2 cellular contexts compared by ENCODE assay signal in the genomic region with DNA sequence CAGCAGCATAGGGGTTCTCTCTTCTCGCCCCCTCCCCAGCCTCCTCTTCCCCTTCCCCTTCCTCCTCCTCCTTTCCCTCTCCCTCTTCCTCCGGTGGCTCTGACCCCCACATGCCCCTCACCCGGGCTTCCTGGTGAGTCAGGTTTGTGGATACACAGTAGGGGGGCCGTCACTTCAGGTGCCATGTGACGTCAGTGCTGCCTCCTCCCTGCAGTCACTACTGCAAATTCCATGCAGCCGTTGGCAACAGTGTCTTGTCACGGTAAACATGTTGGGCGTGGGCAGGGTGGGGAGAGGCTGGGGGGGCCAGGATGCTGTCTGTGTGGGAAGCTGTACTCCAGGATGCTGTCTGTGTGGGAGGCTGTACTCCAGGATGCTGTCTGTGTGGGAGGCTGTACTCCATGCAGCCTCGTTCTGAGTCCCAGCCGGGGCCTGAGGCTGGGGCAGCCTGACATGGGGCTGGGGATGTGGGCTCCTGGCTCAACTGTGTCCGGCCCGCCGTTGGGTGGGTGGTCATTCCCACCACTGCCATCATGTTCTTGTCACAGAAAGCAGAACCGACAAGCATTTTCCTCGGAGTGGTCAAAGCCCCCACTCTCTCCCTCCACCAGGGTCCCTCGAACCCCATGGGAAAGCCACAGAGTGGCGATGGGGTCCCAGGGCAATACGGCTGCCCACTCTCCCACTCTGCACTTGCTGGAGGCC.
TF ChIP-seq lines count a peak whose summit lies in the region.

No MANE protein-coding gene starts in this region.

TF ChIP-seq in IMR-90, 13 proteins besides CTCF, POLR2A, EP300 and RAD21:
- TF ChIP-seq MAFK (IDR thresholded peaks at IDR 0.05; ENCODE audit: low read depth, low read length) (no peak), CHD1 (IDR thresholded peaks at IDR 0.05; ENCODE audit: low read depth, low read length) (no peak), MXI1 (IDR thresholded peaks at IDR 0.05; ENCODE audit: borderline replicate concordance, low read depth, low read length) (no peak), CEBPB (IDR thresholded peaks at IDR 0.05; ENCODE audit: low read depth, low read length) (no peak), RFX5 (IDR thresholded peaks at IDR 0.05; ENCODE audit: low read depth, low read length) (no peak), FOS (IDR thresholded peaks at IDR 0.05; ENCODE audit: low read depth, low read length) (0 out of 2 replicates have a peak, but pooled peaks have one; percentile 18), NFE2L2 (IDR thresholded peaks at IDR 0.05; ENCODE audit: low read depth, low read length) (no peak), SMC3 (IDR thresholded peaks at IDR 0.05; ENCODE audit: low read depth, low read length) (no peak), MAZ (IDR thresholded peaks at IDR 0.05; ENCODE audit: borderline replicate concordance, low read depth, low read length) (peak; percentile 78), BHLHE40 (IDR thresholded peaks at IDR 0.05; ENCODE audit: low read depth, low read length) (0 out of 2 replicates have a peak, but pooled peaks have one; percentile 7)
- TF ChIP-seq, protein P1, sequence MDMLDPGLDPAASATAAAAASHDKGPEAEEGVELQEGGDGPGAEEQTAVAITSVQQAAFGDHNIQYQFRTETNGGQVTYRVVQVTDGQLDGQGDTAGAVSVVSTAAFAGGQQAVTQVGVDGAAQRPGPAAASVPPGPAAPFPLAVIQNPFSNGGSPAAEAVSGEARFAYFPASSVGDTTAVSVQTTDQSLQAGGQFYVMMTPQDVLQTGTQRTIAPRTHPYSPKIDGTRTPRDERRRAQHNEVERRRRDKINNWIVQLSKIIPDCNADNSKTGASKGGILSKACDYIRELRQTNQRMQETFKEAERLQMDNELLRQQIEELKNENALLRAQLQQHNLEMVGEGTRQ (IDR thresholded peaks at IDR 0.05; ENCODE audit: low read depth, low read length): peak; percentile 14; the same call in 1 of the 2 replicates

TF ChIP-seq in K562, 482 proteins besides CTCF, POLR2A, EP300 and RAD21:
- TF ChIP-seq SPI1 (IDR thresholded peaks at IDR 0.05; ENCODE audit: borderline replicate concordance, low read depth, low read length) (no peak), HMG20B (CRISPR knock-in tag; IDR thresholded peaks at IDR 0.05) (no peak), CREM (IDR thresholded peaks at IDR 0.05; ENCODE audit: low read depth) (peak; percentile 50), EGR1 (conservative IDR thresholded peaks at IDR 0.05) (peak; percentile 70), ZBTB7A (IDR thresholded peaks at IDR 0.05; ENCODE audit: borderline replicate concordance, control insufficient read depth, low read depth, low read length) (peak; percentile 23; the same call in 1 of the 2 replicates)
- TF ChIP-seq, protein P2, sequence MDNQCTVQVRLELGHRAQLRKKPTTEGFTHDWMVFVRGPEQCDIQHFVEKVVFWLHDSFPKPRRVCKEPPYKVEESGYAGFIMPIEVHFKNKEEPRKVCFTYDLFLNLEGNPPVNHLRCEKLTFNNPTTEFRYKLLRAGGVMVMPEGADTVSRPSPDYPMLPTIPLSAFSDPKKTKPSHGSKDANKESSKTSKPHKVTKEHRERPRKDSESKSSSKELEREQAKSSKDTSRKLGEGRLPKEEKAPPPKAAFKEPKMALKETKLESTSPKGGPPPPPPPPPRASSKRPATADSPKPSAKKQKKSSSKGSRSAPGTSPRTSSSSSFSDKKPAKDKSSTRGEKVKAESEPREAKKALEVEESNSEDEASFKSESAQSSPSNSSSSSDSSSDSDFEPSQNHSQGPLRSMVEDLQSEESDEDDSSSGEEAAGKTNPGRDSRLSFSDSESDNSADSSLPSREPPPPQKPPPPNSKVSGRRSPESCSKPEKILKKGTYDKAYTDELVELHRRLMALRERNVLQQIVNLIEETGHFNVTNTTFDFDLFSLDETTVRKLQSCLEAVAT (IDR thresholded peaks at IDR 0.05): no peak
- TF ChIP-seq, protein P3, sequence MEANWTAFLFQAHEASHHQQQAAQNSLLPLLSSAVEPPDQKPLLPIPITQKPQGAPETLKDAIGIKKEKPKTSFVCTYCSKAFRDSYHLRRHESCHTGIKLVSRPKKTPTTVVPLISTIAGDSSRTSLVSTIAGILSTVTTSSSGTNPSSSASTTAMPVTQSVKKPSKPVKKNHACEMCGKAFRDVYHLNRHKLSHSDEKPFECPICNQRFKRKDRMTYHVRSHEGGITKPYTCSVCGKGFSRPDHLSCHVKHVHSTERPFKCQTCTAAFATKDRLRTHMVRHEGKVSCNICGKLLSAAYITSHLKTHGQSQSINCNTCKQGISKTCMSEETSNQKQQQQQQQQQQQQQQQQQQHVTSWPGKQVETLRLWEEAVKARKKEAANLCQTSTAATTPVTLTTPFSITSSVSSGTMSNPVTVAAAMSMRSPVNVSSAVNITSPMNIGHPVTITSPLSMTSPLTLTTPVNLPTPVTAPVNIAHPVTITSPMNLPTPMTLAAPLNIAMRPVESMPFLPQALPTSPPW (CRISPR knock-in tag; IDR thresholded peaks at IDR 0.05): 0 out of 2 replicates have a peak, but pooled peaks have one; percentile 23
- TF ChIP-seq, protein P4, sequence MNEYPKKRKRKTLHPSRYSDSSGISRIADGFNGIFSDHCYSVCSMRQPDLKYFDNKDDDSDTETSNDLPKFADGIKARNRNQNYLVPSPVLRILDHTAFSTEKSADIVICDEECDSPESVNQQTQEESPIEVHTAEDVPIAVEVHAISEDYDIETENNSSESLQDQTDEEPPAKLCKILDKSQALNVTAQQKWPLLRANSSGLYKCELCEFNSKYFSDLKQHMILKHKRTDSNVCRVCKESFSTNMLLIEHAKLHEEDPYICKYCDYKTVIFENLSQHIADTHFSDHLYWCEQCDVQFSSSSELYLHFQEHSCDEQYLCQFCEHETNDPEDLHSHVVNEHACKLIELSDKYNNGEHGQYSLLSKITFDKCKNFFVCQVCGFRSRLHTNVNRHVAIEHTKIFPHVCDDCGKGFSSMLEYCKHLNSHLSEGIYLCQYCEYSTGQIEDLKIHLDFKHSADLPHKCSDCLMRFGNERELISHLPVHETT (CRISPR knock-in tag; conservative IDR thresholded peaks at IDR 0.05 in 1 of 2, IDR thresholded peaks at IDR 0.05 in 1 of 2): no peak
TF ChIP-seq in K562: peak in this region for 4.
